Comparison of ENCODE assay signal across 13 cellular contexts in the genomic region with DNA sequence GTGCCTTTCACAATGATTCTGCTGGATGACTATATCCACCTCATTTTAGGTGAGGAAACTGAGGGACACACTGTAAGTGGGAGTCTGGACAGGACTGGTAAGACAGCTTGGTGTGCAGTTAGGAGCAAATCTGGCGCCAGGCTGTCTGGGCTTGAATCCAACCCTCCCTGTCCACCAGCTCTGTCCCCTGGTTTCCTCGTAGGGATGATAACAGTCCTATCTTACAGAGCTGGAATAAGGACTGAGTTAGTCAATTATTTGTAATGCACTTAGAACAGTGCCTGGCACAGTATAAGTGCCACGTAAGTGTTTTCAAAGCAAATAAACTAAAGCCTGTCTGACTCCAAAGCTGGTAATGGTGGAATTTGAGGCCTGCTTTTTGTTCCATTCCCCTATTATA.
DNase-seq lines count a peak whose midpoint lies in the region; ATAC-seq, FAIRE-seq and TF ChIP-seq lines count a peak whose summit lies in the region.
"Had no signal": no experiment of that assay in that cellular context is flagged by ENCODE, and none has a peak within 500 bp of the region (broad histone marks: within the 10 kb centered on the region; RNA-seq: fewer than 3 reads in every experiment).

No MANE protein-coding gene starts in this region.

- no peak overlapping the region for H3K9ac ChIP-seq in trophoblast cell (ENCODE audit: low read length)

- intact Hi-C loops in tibial artery (cut with DNase I; ENCODE audit: low total_unique reads), result no loop called here
- intact Hi-C loops in CD4-positive, alpha-beta T cell (cut with DNase I, micrococcal nuclease), result no loop called here

- no peaks in the 10 kb centered on the region for H3K36me3 Mint-ChIP-seq in CD4-positive, alpha-beta T cell (ENCODE audit: low read depth)

- peak overlapping the region; percentile 89 to 95 for H3K27ac ChIP-seq in tibial artery
- H3K27ac ChIP-seq in CD4-positive, alpha-beta T cell (ENCODE audit: low read depth, low read length), result no peak overlapping the region
- H3K27ac ChIP-seq in trophoblast cell (ENCODE audit: low read depth, low read length), result no peak overlapping the region

- H3K23ac ChIP-seq in trophoblast cell (ENCODE audit: low read length), result no peak overlapping the region

- no peak overlapping the region for H3K14ac ChIP-seq in trophoblast cell (ENCODE audit: low read length)

- H4K8ac ChIP-seq in trophoblast cell (ENCODE audit: low read depth, low read length), result no peak overlapping the region

- no peak overlapping the region for H4K12ac ChIP-seq in trophoblast cell (ENCODE audit: low read depth, low read length)

- H3K36me3 ChIP-seq in tibial artery, result no peaks in the 10 kb centered on the region
- H3K36me3 ChIP-seq in trophoblast cell (ENCODE audit: control insufficient read depth in 1 of 2, insufficient read depth in 2 of 2, low read length in 2 of 2), result no peaks in the 10 kb centered on the region

- H3K27me3 Mint-ChIP-seq in CD4-positive, alpha-beta T cell, result peaks cover 48% of the 10 kb centered on the region

- TF ChIP-seq CTCF in tibial artery (IDR thresholded peaks at IDR 0.05), result no peak
- no peak for TF ChIP-seq CTCF in CD4-positive, alpha-beta T cell (IDR thresholded peaks at IDR 0.05)

- H3K4me2 ChIP-seq in trophoblast cell (ENCODE audit: low read length), result no peak overlapping the region

- POLR2A ChIA-PET in CD4-positive, alpha-beta T cell (lab: Charles Lee), result no interaction called here

- no peak overlapping the region for H2BK12ac ChIP-seq in trophoblast cell (ENCODE audit: low read length)

- H3K27me3 ChIP-seq in tibial artery (no peaks in the 10 kb centered on the region), trophoblast cell (ENCODE audit: insufficient read depth, low read length) (peaks cover 9% of the 10 kb centered on the region)
- peaks cover 44% of the 10 kb centered on the region for H3K27me3 ChIP-seq in CD4-positive, alpha-beta T cell (ENCODE audit: control insufficient read depth, insufficient read depth, low read length)

- no peak overlapping the region for H3K4me3 Mint-ChIP-seq in CD4-positive, alpha-beta T cell
- H3K4me3 Mint-ChIP-seq: dendritic cell treated with granulocyte-macrophage colony-stimulating factor and Interleukin-4, amounts not matched to agents 40 ng/mL and 50 ng/mL, for 4 days had no signal

- WGBS in trophoblast cell (ENCODE audit: extremely low coverage, insufficient coverage, insufficient read length), result no CpG with 5 or more reads among the region's 3 CpGs

- H3K4ac ChIP-seq in trophoblast cell (ENCODE audit: low read depth, low read length), result no peak overlapping the region

- no peak overlapping the region for H2BK120ac ChIP-seq in trophoblast cell (ENCODE audit: insufficient read depth, low read length, poor library complexity)

- ATAC-seq in SK-N-SH treated with all-trans-retinoic acid at 6 μM for 48 hours (peak; percentile 30), GM18873 (IDR thresholded peaks at IDR 0.05; ENCODE audit: low FRiP score, unreplicated experiment) (no peak)
- ATAC-seq in CD4-positive, alpha-beta T cell (ENCODE audit: poor library complexity), result no peak
- ATAC-seq: activated CD4-positive, CD25-positive, alpha-beta regulatory T cell treated with anti-CD3 and anti-CD28 coated beads, Interleukin-2, amount 50 U/mL, for 24 hours had no signal

- H3K9me3 ChIP-seq in tibial artery (no peaks in the 10 kb centered on the region), trophoblast cell (ENCODE audit: insufficient read depth, low read depth, low read length) (peaks cover 3% of the 10 kb centered on the region)
- no peaks in the 10 kb centered on the region for H3K9me3 ChIP-seq in CD4-positive, alpha-beta T cell (ENCODE audit: control insufficient read depth, low read length)

- H3K4me3 ChIP-seq in tibial artery (no peak overlapping the region), trophoblast cell (ENCODE audit: low read depth, low read length) (no peak overlapping the region)

- H4K91ac ChIP-seq in trophoblast cell (ENCODE audit: low read depth, low read length), result no peak overlapping the region

- peak; percentile 89 for FAIRE-seq in islet of Langerhans (lab: Jason Lieb, UNC)
- FAIRE-seq: small intestine had no signal

- no peaks in the 10 kb centered on the region for H3K4me1 Mint-ChIP-seq in CD4-positive, alpha-beta T cell (ENCODE audit: low read depth)

- H2AK5ac ChIP-seq in trophoblast cell (ENCODE audit: low read length), result no peak overlapping the region

- no peak overlapping the region for H2BK5ac ChIP-seq in trophoblast cell (ENCODE audit: low read depth, low read length, poor library complexity)

- H3K4me1 ChIP-seq in tibial artery (peaks cover under 1 to 30% (median 19%) of the 10 kb centered on the region in 4 donors), trophoblast cell (ENCODE audit: control insufficient read depth in 1 of 2, insufficient read depth in 2 of 2, low read length in 2 of 2) (peaks cover 11 to 24% of the 10 kb centered on the region in 2 experiments)

- peaks cover 5% of the 10 kb centered on the region for H3K79me1 ChIP-seq in trophoblast cell (ENCODE audit: low read length)

- DNase-seq in NCI-H1436 (lab: John Stamatoyannopoulos, UW) (peak; percentile 47), NCI-H1436 treated with DMSO at 0.1 percent for 48 hours (lab: John Stamatoyannopoulos, UW) (no peak), tibial artery (no peak), trophoblast cell (no peak)
- no peak for DNase-seq in CD4-positive, alpha-beta T cell
- DNase-seq: GDM1; small intestine; stimulated activated CD8-positive, alpha-beta memory T cell treated with anti-CD3 and anti-CD28 coated beads, Interleukin-4, amount 100 ng/mL, for 48 hours had no signal

- peaks cover 2% of the 10 kb centered on the region for H3K9me3 Mint-ChIP-seq in CD4-positive, alpha-beta T cell
- H3K9me3 Mint-ChIP-seq: dendritic cell treated with granulocyte-macrophage colony-stimulating factor and Interleukin-4, amounts not matched to agents 40 ng/mL and 50 ng/mL, for 4 days had no signal

- H3K79me2 ChIP-seq in trophoblast cell (ENCODE audit: control insufficient read depth, insufficient read depth, low read length, poor library complexity), result no peaks in the 10 kb centered on the region

- no peak overlapping the region for H3K18ac ChIP-seq in trophoblast cell (ENCODE audit: low read length)

- no peak overlapping the region for H2AFZ ChIP-seq in trophoblast cell (ENCODE audit: insufficient read depth, low read length, poor library complexity)

- no peak overlapping the region for H3K27ac Mint-ChIP-seq in CD4-positive, alpha-beta T cell
- H3K27ac Mint-ChIP-seq: dendritic cell treated with granulocyte-macrophage colony-stimulating factor and Interleukin-4, amounts not matched to agents 40 ng/mL and 50 ng/mL, for 4 days had no signal

- CTCF ChIA-PET in CD4-positive, alpha-beta T cell (lab: Charles Lee), result no interaction called here

TF ChIP-seq in SK-N-SH treated with all-trans-retinoic acid at 6 μM for 48 hours, 23 proteins besides CTCF, POLR2A, EP300 and RAD21 (continues in another document):
- TF ChIP-seq BACH2 (CRISPR knock-in tag; IDR thresholded peaks at IDR 0.05; ENCODE audit: borderline replicate concordance) (no peak), ZFP3 (CRISPR knock-in tag; IDR thresholded peaks at IDR 0.05) (0 out of 2 replicates have a peak, but pooled peaks have one; percentile 58), CREB5 (CRISPR knock-in tag; IDR thresholded peaks at IDR 0.05; ENCODE audit: low read depth) (no peak), ZC3H10 (CRISPR knock-in tag; IDR thresholded peaks at IDR 0.05) (no peak), CSDC2 (CRISPR knock-in tag; IDR thresholded peaks at IDR 0.05) (no peak), ZNF565 (CRISPR knock-in tag; conservative IDR thresholded peaks at IDR 0.05; ENCODE audit: low read depth) (0 out of 2 replicates have a peak, but pooled peaks have one; percentile 16)
- TF ChIP-seq, protein P1, sequence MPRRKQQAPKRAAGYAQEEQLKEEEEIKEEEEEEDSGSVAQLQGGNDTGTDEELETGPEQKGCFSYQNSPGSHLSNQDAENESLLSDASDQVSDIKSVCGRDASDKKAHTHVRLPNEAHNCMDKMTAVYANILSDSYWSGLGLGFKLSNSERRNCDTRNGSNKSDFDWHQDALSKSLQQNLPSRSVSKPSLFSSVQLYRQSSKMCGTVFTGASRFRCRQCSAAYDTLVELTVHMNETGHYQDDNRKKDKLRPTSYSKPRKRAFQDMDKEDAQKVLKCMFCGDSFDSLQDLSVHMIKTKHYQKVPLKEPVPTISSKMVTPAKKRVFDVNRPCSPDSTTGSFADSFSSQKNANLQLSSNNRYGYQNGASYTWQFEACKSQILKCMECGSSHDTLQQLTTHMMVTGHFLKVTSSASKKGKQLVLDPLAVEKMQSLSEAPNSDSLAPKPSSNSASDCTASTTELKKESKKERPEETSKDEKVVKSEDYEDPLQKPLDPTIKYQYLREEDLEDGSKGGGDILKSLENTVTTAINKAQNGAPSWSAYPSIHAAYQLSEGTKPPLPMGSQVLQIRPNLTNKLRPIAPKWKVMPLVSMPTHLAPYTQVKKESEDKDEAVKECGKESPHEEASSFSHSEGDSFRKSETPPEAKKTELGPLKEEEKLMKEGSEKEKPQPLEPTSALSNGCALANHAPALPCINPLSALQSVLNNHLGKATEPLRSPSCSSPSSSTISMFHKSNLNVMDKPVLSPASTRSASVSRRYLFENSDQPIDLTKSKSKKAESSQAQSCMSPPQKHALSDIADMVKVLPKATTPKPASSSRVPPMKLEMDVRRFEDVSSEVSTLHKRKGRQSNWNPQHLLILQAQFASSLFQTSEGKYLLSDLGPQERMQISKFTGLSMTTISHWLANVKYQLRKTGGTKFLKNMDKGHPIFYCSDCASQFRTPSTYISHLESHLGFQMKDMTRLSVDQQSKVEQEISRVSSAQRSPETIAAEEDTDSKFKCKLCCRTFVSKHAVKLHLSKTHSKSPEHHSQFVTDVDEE (CRISPR knock-in tag; IDR thresholded peaks at IDR 0.05), result no peak

Comparison
In these comparisons a context has a peak if more than half of its experiments do, and no peak if none do; other contexts are left out.
1. H3K27ac ChIP-seq: peak in tibial artery (2 of 2); none in CD4-positive, alpha-beta T cell (single experiment) and trophoblast cell (single experiment).